Comparison of ENCODE assay signal across 23 cellular contexts in genomic region chr12:53941750-53942149, GRCh38. TPM values are rescaled to one million over a fixed set of nuclear protein-coding genes. Genes with fewer than 3 reads are reported as not detected.
"Had no signal": no experiment of that assay in that cellular context is flagged by ENCODE, and none has a peak within 500 bp of the region (broad histone marks: within the 10 kb centered on the region; RNA-seq: fewer than 3 reads in every experiment).

No MANE protein-coding gene starts in this region.

- H3K36me3 Mint-ChIP-seq: activated naive CD8-positive, alpha-beta T cell treated with anti-CD3 and anti-CD28 coated beads, Interleukin-2, amount 10 ng/mL, durations not matched to agents 7 days and 5 days; immature natural killer cell had no signal

- DNase-seq: activated naive CD4-positive, alpha-beta T cell; activated naive CD8-positive, alpha-beta T cell treated with anti-CD3 and anti-CD28 coated beads, Interleukin-2, amount 10 ng/mL, durations not matched to agents 7 days and 5 days; anterior cingulate cortex; brain microvascular endothelial cell; cerebellar nuclear complex; effector memory CD8-positive, alpha-beta T cell; gastrocnemius medialis; heart left ventricle; immature natural killer cell; left cardiac atrium; lower lobe of right lung; right cardiac atrium; stimulated activated CD4-positive, alpha-beta T cell treated with anti-CD3 and anti-CD28 coated beads, Interleukin-1b, Interleukin-23, amount 100 ng/mL, for 48 hours; stomach; uterus had no signal

- H3K9me3 ChIP-seq: gastrocnemius medialis, heart left ventricle, lower lobe of right lung, prostate gland, stomach, uterus had no signal

- H3K27ac ChIP-seq: brain microvascular endothelial cell, gastrocnemius medialis, heart left ventricle, lower lobe of right lung, prostate gland, stomach, uterus had no signal

- H3K4me1 ChIP-seq: lower lobe of right lung, prostate gland, uterus had no signal

- H3K4me3 Mint-ChIP-seq: activated naive CD8-positive, alpha-beta T cell treated with anti-CD3 and anti-CD28 coated beads, Interleukin-2, amount 10 ng/mL, durations not matched to agents 7 days and 5 days; dendritic cell treated with granulocyte-macrophage colony-stimulating factor and Interleukin-4, amounts not matched to agents 40 ng/mL and 50 ng/mL, for 4 days; effector memory CD8-positive, alpha-beta T cell; immature natural killer cell; mesothelial cell of epicardium; neural crest cell had no signal

- H3K36me3 ChIP-seq: brain microvascular endothelial cell, gastrocnemius medialis, heart left ventricle, lower lobe of right lung, prostate gland, stomach, uterus had no signal

- H3K9me3 Mint-ChIP-seq: activated naive CD8-positive, alpha-beta T cell treated with anti-CD3 and anti-CD28 coated beads, Interleukin-2, amount 10 ng/mL, durations not matched to agents 7 days and 5 days; dendritic cell treated with granulocyte-macrophage colony-stimulating factor and Interleukin-4, amounts not matched to agents 40 ng/mL and 50 ng/mL, for 4 days; effector memory CD8-positive, alpha-beta T cell; mesothelial cell of epicardium; neural crest cell had no signal

- H3K27ac Mint-ChIP-seq: activated naive CD8-positive, alpha-beta T cell treated with anti-CD3 and anti-CD28 coated beads, Interleukin-2, amount 10 ng/mL, durations not matched to agents 7 days and 5 days; dendritic cell treated with granulocyte-macrophage colony-stimulating factor and Interleukin-4, amounts not matched to agents 40 ng/mL and 50 ng/mL, for 4 days; effector memory CD8-positive, alpha-beta T cell; immature natural killer cell; mesothelial cell of epicardium had no signal

- ATAC-seq: activated CD4-positive, CD25-positive, alpha-beta regulatory T cell treated with anti-CD3 and anti-CD28 coated beads, Interleukin-2, amount 50 U/mL, for 24 hours; effector memory CD8-positive, alpha-beta T cell; gastrocnemius medialis; heart left ventricle; left cardiac atrium; lower lobe of right lung; right cardiac atrium had no signal

- H3K4me3 ChIP-seq: gastrocnemius medialis, heart left ventricle, lower lobe of right lung, prostate gland, stomach, uterus had no signal

- H3K4me1 Mint-ChIP-seq: neural crest cell had no signal

RNA-seq across cellular contexts. Expression of gene HOXC13, which starts 3.1 kb away (rescaled TPM):
- total RNA-seq: activated CD8-positive, alpha-beta memory T cell treated with anti-CD3 and anti-CD28 coated beads for 36 hours; activated naive CD8-positive, alpha-beta T cell treated with anti-CD3 and anti-CD28 coated beads, Interleukin-2, amount 10 ng/mL, durations not matched to agents 7 days and 5 days; epithelial cell of proximal tubule; heart left ventricle; left cardiac atrium; lower lobe of right lung; neural crest cell; osteoblast; right cardiac atrium; stomach; uterus had no signal
- polyA plus RNA-seq: heart left ventricle, immature natural killer cell, right cardiac atrium, stomach had no signal

RNA-seq across cellular contexts. Expression of gene HOXC12, which starts 13.0 kb away (rescaled TPM):
- total RNA-seq: activated CD8-positive, alpha-beta memory T cell treated with anti-CD3 and anti-CD28 coated beads for 36 hours; activated naive CD8-positive, alpha-beta T cell treated with anti-CD3 and anti-CD28 coated beads, Interleukin-2, amount 10 ng/mL, durations not matched to agents 7 days and 5 days; epithelial cell of proximal tubule; gastrocnemius medialis; heart left ventricle; left cardiac atrium; lower lobe of right lung; mesothelial cell of epicardium; neural crest cell; prostate gland; right cardiac atrium; stomach; uterus had no signal
- polyA plus RNA-seq: heart left ventricle, immature natural killer cell, right cardiac atrium, stomach had no signal

RNA-seq across cellular contexts. Expression of gene HOXC11, which starts 31.2 kb away (rescaled TPM):
- total RNA-seq: activated CD8-positive, alpha-beta memory T cell treated with anti-CD3 and anti-CD28 coated beads for 36 hours; activated naive CD8-positive, alpha-beta T cell treated with anti-CD3 and anti-CD28 coated beads, Interleukin-2, amount 10 ng/mL, durations not matched to agents 7 days and 5 days; heart left ventricle; left cardiac atrium; lower lobe of right lung; neural crest cell; prostate gland; right cardiac atrium; stomach had no signal
- polyA plus RNA-seq: heart left ventricle, immature natural killer cell, right cardiac atrium, stomach had no signal

RNA-seq across cellular contexts. Expression of gene HOTAIR, which starts 33.0 kb away (rescaled TPM):
- total RNA-seq: activated CD8-positive, alpha-beta memory T cell treated with anti-CD3 and anti-CD28 coated beads for 36 hours; activated naive CD8-positive, alpha-beta T cell treated with anti-CD3 and anti-CD28 coated beads, Interleukin-2, amount 10 ng/mL, durations not matched to agents 7 days and 5 days; epithelial cell of proximal tubule; heart left ventricle; left cardiac atrium; lower lobe of right lung; neural crest cell; right cardiac atrium; stomach had no signal
- polyA plus RNA-seq: heart left ventricle, immature natural killer cell, right cardiac atrium, stomach had no signal

RNA-seq across cellular contexts. Expression of gene HOXC10, which starts 43.2 kb away (rescaled TPM):
- total RNA-seq: activated CD8-positive, alpha-beta memory T cell treated with anti-CD3 and anti-CD28 coated beads for 36 hours; activated naive CD8-positive, alpha-beta T cell treated with anti-CD3 and anti-CD28 coated beads, Interleukin-2, amount 10 ng/mL, durations not matched to agents 7 days and 5 days; heart left ventricle; left cardiac atrium; lower lobe of right lung; right cardiac atrium; stomach had no signal
- polyA plus RNA-seq: heart left ventricle, immature natural killer cell, right cardiac atrium, stomach had no signal
